Comparison of ENCODE assay signal across 8 cellular contexts in the genomic region with DNA sequence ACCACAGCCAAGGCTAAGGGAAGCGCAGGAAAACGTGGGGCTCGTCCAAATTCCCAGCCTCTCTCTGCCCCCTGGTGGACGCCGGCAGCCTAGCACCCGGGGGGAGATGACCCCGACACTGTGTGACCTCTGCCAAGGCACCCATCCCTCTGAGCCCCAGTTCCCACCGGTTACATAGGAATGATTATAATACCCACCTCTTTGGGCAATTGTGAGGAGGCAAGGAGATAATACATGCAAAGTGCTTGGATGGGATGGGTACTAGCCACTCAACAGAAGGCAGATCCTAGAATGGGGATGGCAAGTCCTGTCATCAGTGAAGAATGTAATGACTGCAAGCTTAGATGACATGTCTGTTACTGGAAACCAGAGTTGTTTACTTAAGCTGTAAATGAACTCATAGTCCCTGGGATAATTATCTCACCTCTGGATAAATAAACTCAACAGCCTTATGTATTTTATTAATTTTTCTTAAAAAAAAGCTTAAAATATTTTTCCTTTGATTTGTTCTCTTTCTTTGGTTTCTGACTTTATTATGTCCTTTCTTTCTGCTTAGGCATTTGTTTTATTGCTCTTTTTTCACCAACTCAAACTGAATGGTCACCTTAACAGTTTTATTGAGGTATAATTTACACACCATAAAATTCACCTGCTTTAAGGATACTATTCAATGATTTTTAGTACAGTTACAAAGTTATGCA. TPM values are rescaled to one million over a fixed set of nuclear protein-coding genes. Genes with fewer than 3 reads are reported as not detected.
DNase-seq lines count a peak whose midpoint lies in the region; ATAC-seq and TF ChIP-seq lines count a peak whose summit lies in the region.

No MANE protein-coding gene starts in this region.

- peak; percentile 77 for TF ChIP-seq CTCF in psoas muscle (IDR thresholded peaks at IDR 0.05)

- peak overlapping the region; percentile 73 for H3K4me3 Mint-ChIP-seq in activated naive CD4-positive, alpha-beta T cell treated with anti-CD3 and anti-CD28 coated beads, Interleukin-2, amount 50 U/mL, for 24 hours

- no peaks in the 10 kb centered on the region for H3K27me3 ChIP-seq in psoas muscle (ENCODE audit: insufficient read depth in 3 of 3, low read length in 2 of 3)

- no peaks in the 10 kb centered on the region for H3K36me3 ChIP-seq in psoas muscle (ENCODE audit: insufficient read depth in 1 of 2, low read depth in 1 of 2)

- in situ Hi-C loops in KBM-7 (cut with MboI; ENCODE audit: low pct_unique_long_range_greater_than_20kb, low sequenced_read_pairs): loop anchor here (25.0 kb wide), 1 partner anchor 187 kb away; no protein-coding TSS in a partner anchor

- H3K36me3 Mint-ChIP-seq in activated naive CD4-positive, alpha-beta T cell treated with anti-CD3 and anti-CD28 coated beads, Interleukin-2, amount 50 U/mL, for 24 hours: peaks cover 2% of the 10 kb centered on the region

- H3K4me1 Mint-ChIP-seq in activated naive CD4-positive, alpha-beta T cell treated with anti-CD3 and anti-CD28 coated beads, Interleukin-2, amount 50 U/mL, for 24 hours: peaks cover 14% of the 10 kb centered on the region

- H3K9me3 Mint-ChIP-seq in activated naive CD4-positive, alpha-beta T cell treated with anti-CD3 and anti-CD28 coated beads, Interleukin-2, amount 50 U/mL, for 24 hours: no peaks in the 10 kb centered on the region

- H3K9me3 ChIP-seq in psoas muscle: no peaks in the 10 kb centered on the region

- H3K4me1 ChIP-seq in psoas muscle: peaks cover 5% of the 10 kb centered on the region

- peak overlapping the region; percentile 17 for H3K27ac Mint-ChIP-seq in activated naive CD4-positive, alpha-beta T cell treated with anti-CD3 and anti-CD28 coated beads, Interleukin-2, amount 50 U/mL, for 24 hours

- H3K27me3 Mint-ChIP-seq in activated naive CD4-positive, alpha-beta T cell treated with anti-CD3 and anti-CD28 coated beads, Interleukin-2, amount 50 U/mL, for 24 hours: no peaks in the 10 kb centered on the region

- peak overlapping the region; percentile 66 for H3K27ac ChIP-seq in psoas muscle

- peak overlapping the region; percentile 0 for H3K4me3 ChIP-seq in psoas muscle

- intact Hi-C loops in Right ventricle myocardium superior (cut with DNase I): no loop called here
- intact Hi-C loops in psoas muscle (cut with DNase I): no loop called here

- ATAC-seq in GM21737 (IDR thresholded peaks at IDR 0.05; ENCODE audit: unreplicated experiment): peak; percentile 37
- ATAC-seq in Right ventricle myocardium superior (ENCODE audit: poor library complexity): peak; percentile 91
- ATAC-seq in psoas muscle: peak; percentile 89 to 93 (median 92)

- 2 to 5% (median 3%) methylated on average over 8 of the region's 8 CpGs for WGBS in psoas muscle, 3 donors

- DNase-seq in ELR (ENCODE audit: low read depth): peak; percentile 91
- DNase-seq in KBM-7: peak; percentile 83
- peak; percentile 19 for DNase-seq in SKM-1 treated with dmso at 0.1 percent for 144 hours (lab: John Stamatoyannopoulos, UW; ENCODE audit: unreplicated experiment)
- peak; percentile 74 for DNase-seq in Right ventricle myocardium superior
- DNase-seq in psoas muscle: peak; percentile 63 to 82
- DNase-seq in OCI-M2 (lab: John Stamatoyannopoulos, UW; ENCODE audit: unreplicated experiment): no peak

RNA-seq across cellular contexts. Expression of a gene that starts 11.3 kb away (rescaled TPM):
- total RNA-seq in Right ventricle myocardium superior (0.27 TPM), psoas muscle (under 1 TPM; 0.15 to 0.25 (median 0.17) TPM)
- polyA plus RNA-seq in psoas muscle: under 1 TPM; 0.06 to 0.11 (median 0.08) TPM

RNA-seq across cellular contexts. Expression of a gene that starts 28.8 kb away (rescaled TPM):
- total RNA-seq in Right ventricle myocardium superior: 0.65 TPM
- total RNA-seq in psoas muscle: under 1 TPM in 3 of 4 donors, not detected in 1; 0.23 to 0.48 (median 0.34) TPM
- under 1 TPM in 2 of 3 donors, not detected in 1; 0.03 to 0.16 TPM for polyA plus RNA-seq in psoas muscle

Comparison
In these comparisons a context has a peak if more than half of its experiments do, and no peak if none do; other contexts are left out.
1. ATAC-seq: peak in every context shown above with its lines; median percentile 92 in psoas muscle; 91 in Right ventricle myocardium superior; 37 in GM21737.